8 cellular contexts compared by ENCODE assay signal in the genomic region with DNA sequence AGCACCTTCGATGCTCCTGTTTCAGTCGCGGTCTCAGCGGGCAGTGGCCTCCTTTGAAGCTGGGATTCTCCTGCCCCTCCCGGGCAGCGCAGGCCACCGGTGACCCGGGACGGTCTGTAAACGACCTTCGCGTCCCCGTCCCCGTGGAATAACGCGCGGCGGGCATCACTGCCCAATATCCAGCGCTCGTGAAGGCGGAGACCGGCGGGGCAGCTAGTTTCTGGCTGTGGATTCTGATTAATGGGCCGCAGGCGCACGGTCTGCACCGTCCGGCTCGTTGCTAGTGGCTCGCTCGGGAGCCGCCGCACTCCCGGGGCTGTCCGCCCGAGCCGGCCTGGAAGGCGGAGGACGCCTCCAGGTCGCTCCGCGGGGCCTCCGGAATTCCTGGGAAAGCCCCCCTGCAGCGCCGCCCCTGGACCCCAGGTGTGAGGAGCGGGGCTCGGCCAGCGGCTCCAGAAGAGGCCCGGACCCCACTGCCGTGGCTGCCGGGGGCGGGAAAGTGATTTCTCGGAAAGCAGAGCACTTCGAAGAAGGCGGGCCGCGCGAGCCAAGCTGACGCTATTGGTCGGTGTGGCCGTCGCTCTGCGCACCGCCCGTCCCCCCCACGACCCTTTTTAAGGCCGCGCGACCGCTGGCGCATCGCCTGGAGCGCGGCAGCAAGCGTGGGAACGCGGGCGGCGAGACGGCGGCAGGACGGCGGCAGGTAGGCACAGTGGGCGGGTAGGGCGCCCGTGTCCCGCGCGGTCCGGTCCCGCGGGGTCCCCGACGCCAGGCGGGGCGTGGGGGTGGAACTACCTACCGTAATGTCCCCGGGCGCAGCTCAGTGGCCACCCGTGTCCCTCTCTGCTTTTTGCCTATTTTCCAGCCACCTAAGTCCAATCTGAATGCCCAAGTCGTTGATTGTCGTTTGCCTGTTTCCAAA. TPM values are rescaled to one million over a fixed set of nuclear protein-coding genes. Genes with fewer than 3 reads are reported as not detected.
A peak's percentile ranks its signal among the peaks of the same experiment; 100 is the strongest.
DNase-seq lines count a peak whose midpoint lies in the region; ATAC-seq and TF ChIP-seq lines count a peak whose summit lies in the region.

A gene with protein sequence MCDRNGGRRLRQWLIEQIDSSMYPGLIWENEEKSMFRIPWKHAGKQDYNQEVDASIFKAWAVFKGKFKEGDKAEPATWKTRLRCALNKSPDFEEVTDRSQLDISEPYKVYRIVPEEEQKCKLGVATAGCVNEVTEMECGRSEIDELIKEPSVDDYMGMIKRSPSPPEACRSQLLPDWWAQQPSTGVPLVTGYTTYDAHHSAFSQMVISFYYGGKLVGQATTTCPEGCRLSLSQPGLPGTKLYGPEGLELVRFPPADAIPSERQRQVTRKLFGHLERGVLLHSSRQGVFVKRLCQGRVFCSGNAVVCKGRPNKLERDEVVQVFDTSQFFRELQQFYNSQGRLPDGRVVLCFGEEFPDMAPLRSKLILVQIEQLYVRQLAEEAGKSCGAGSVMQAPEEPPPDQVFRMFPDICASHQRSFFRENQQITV (plus strand): TSS at position 642 of the 922 bp plus-strand sequence. CDS start 3,854 bp downstream, outside the sequence.

- peak; percentile 43 for ATAC-seq in HG02623 (IDR thresholded peaks at IDR 0.05; ENCODE audit: unreplicated experiment)

- no peaks in the 10 kb centered on the region for H3K9me3 Mint-ChIP-seq in immature natural killer cell

- H3K9me3 ChIP-seq in ascending aorta, result no peaks in the 10 kb centered on the region

- peak; percentile 99 for TF ChIP-seq POLR2A in GM10847 (IDR thresholded peaks at IDR 0.05; ENCODE audit: extremely low read depth, insufficient read length)

- peak in 1 of 2 donors; percentile 76 for DNase-seq in ascending aorta (ENCODE audit: low spot score in 2 of 2)
- peak; percentile 85 to 87 (median 86) for DNase-seq in immature natural killer cell
- peak; percentile 92 for DNase-seq in stimulated activated CD4-positive, alpha-beta T cell treated with anti-CD3 and anti-CD28 coated beads, Interleukin-15, amount 100 ng/mL, for 24 hours
- DNase-seq in NCI-H226, result no peak
- DNase-seq in SHP77 (lab: John Stamatoyannopoulos, UW), result no peak

- peak within 1 kb of the TSS; percentile 86 to 95 (median 92) for H3K4me3 Mint-ChIP-seq in immature natural killer cell

- H3K36me3 Mint-ChIP-seq in immature natural killer cell, result peaks cover 8 to 25% (median 15%) of the 10 kb centered on the region in 3 donors

- no peaks in the 10 kb centered on the region for H3K27me3 ChIP-seq in ascending aorta

- H3K27ac Mint-ChIP-seq in immature natural killer cell, result peak within 1 kb of the TSS; percentile 87 to 97 (median 94)

- H3K27ac ChIP-seq in ascending aorta, result no peak within 1 kb of the TSS

- peaks cover 0 to 8% of the 10 kb centered on the region in 2 donors for H3K4me1 ChIP-seq in ascending aorta

- intact Hi-C loops in T-helper 1 cell treated with Interleukin-12 subunit alpha and Interleukin-12 subunit beta and Interleukin-4 antibody, amounts not matched to agents 30 ng/mL and 1 ng/mL, for 36 hours (cut with micrococcal nuclease), result no loop called here
- intact Hi-C loops in ascending aorta (cut with DNase I), result no loop called here

- H3K27me3 Mint-ChIP-seq in immature natural killer cell (ENCODE audit: low read depth in 3 of 3), result peaks cover 3 to 18% (median 6%) of the 10 kb centered on the region in 3 donors

- H3K4me3 ChIP-seq in ascending aorta, result peak within 1 kb of the TSS; percentile 60 to 65

- peaks cover 56 to 61% of the 10 kb centered on the region in 2 donors for H3K4me1 Mint-ChIP-seq in immature natural killer cell

- TF ChIP-seq CTCF in ascending aorta (IDR thresholded peaks at IDR 0.05), result no peak

- no peaks in the 10 kb centered on the region for H3K36me3 ChIP-seq in ascending aorta

RNA-seq across cellular contexts. Expression of the gene that starts here (rescaled TPM):
- total RNA-seq in T-helper 1 cell treated with Interleukin-12 subunit alpha and Interleukin-12 subunit beta and Interleukin-4 antibody, amounts not matched to agents 30 ng/mL and 1 ng/mL, for 36 hours, result 16.9 and 17.5 TPM in 2 replicates
- 20.0 TPM for total RNA-seq in ascending aorta
- polyA plus RNA-seq in immature natural killer cell, result 10 to 100 TPM; 69.7 to 92.8 (median 73.6) TPM

Comparison
In these comparisons a context has a peak if more than half of its experiments do, and no peak if none do; other contexts are left out.
1. DNase-seq: peak in immature natural killer cell (3 of 3) and stimulated activated CD4-positive, alpha-beta T cell treated with anti-CD3 and anti-CD28 coated beads, Interleukin-15, amount 100 ng/mL, for 24 hours (single experiment); none in NCI-H226 (single experiment) and SHP77 (0 of 2).